ENCODE assay signal across 36 cellular contexts in genomic region chrX:84924624-84925023, GRCh38.
DNase-seq lines count a peak whose midpoint lies in the region; ATAC-seq, FAIRE-seq and TF ChIP-seq lines count a peak whose summit lies in the region.
"Had no signal": no experiment of that assay in that cellular context is flagged by ENCODE, and none has a peak within 500 bp of the region (broad histone marks: within the 10 kb centered on the region; RNA-seq: fewer than 3 reads in every experiment).

No MANE protein-coding gene starts in this region.

- H3K4me2 ChIP-seq in HepG2 (ENCODE audit: low read depth, low read length) (no peak overlapping the region), A549 (no peak overlapping the region), astrocyte (ENCODE audit: low read length) (no peak overlapping the region), H1 (ENCODE audit: insufficient read depth in 1 of 2, low read depth in 2 of 2, low read length in 2 of 2) (no peak overlapping the region)
- H3K4me2 ChIP-seq: BLaER1; BLaER1 treated with 17β-estradiol and CSF1 and Interleukin-3, amounts not matched to agents 10 nM and 100 nM had no signal

- no peak for DNase-seq in HepG2 (ENCODE audit: low spot score)
- no peak for DNase-seq in A549 (ENCODE audit: low read depth in 1 of 2, low spot score in 1 of 2)
- no peak for DNase-seq in astrocyte (ENCODE audit: low read depth)
- DNase-seq in H1 (ENCODE audit: low read depth in 1 of 2, low spot score in 2 of 2) = no peak
- no peak for DNase-seq in stimulated activated naive CD8-positive, alpha-beta T cell treated with anti-CD3 and anti-CD28 coated beads, Interleukin-15, amount 100 ng/mL, for 72 hours
- no peak for DNase-seq in SW 1271 (lab: John Stamatoyannopoulos, UW)
- no peak for DNase-seq in adrenal gland
- DNase-seq: 8988T; ACHN; AML-193; BE2C; C1 segment of cervical spinal cord; Caco-2; Calu3; CD4-positive, alpha-beta memory T cell; CD4-positive, alpha-beta T cell; CD4-positive, CD25-positive, alpha-beta regulatory T cell; CD8-positive, alpha-beta memory T cell; CD8-positive, alpha-beta T cell; COR-L47; DMS 273 treated with DMSO at 0.1 percent for 48 hours; DMS153; DMS53; DMS79; DMS79 treated with DMSO at 0.1 percent for 48 hours; DND-41; EL had no signal

- H3K9me3 ChIP-seq in liver (ENCODE audit: control insufficient read depth in 4 of 4, low read length in 3 of 4) = peaks cover 0 to 2% (median 0%) of the 10 kb centered on the region in 4 donors
- H3K9me3 ChIP-seq in HepG2 (ENCODE audit: low read length) = no peaks in the 10 kb centered on the region
- H3K9me3 ChIP-seq in A549 = no peaks in the 10 kb centered on the region
- H3K9me3 ChIP-seq in astrocyte (ENCODE audit: insufficient read depth, low read depth, low read length) = no peaks in the 10 kb centered on the region
- H3K9me3 ChIP-seq in H1 (ENCODE audit: insufficient read depth in 2 of 2, low read depth in 1 of 2, low read length in 1 of 2) = no peaks in the 10 kb centered on the region
- no peaks in the 10 kb centered on the region for H3K9me3 ChIP-seq in adrenal gland (replicated peaks in 1 of 3)
- H3K9me3 ChIP-seq: BE2C, Caco-2 had no signal

- POLR2A ChIA-PET in HepG2 (lab: Yijun Ruan, JAX) (no interaction called here), A549 (lab: Yijun Ruan, JAX) (no interaction called here), H1 (lab: Charles Lee; ENCODE audit: partially characterized antibody) (no interaction called here)

- H4K91ac ChIP-seq in H1 (replicated peaks; ENCODE audit: insufficient read length, low read length) = no peak overlapping the region

- H3K4me1 Mint-ChIP-seq in astrocyte (ENCODE audit: low read depth, unreplicated experiment) = no peaks in the 10 kb centered on the region
- no peaks in the 10 kb centered on the region for H3K4me1 Mint-ChIP-seq in stimulated activated naive CD8-positive, alpha-beta T cell treated with anti-CD3 and anti-CD28 coated beads, Interleukin-15, amount 100 ng/mL, for 72 hours
- H3K4me1 Mint-ChIP-seq: B cell; CD14-positive monocyte; CD4-positive, alpha-beta memory T cell; CD4-positive, CD25-positive, alpha-beta regulatory T cell; CD8-positive, alpha-beta memory T cell had no signal

- TF ChIP-seq RAD21 in liver (IDR thresholded peaks at IDR 0.05) = no peak
- no peak for TF ChIP-seq RAD21 in HepG2 (CRISPR knock-in tag; IDR thresholded peaks at IDR 0.05)
- TF ChIP-seq RAD21 in A549 (conservative IDR thresholded peaks at IDR 0.05 in 1 of 2, IDR thresholded peaks at IDR 0.05 in 1 of 2) = no peak
- no peak for TF ChIP-seq RAD21 in H1 (IDR thresholded peaks at IDR 0.05 in 1 of 2, conservative IDR thresholded peaks at IDR 0.05 in 1 of 2; ENCODE audit: low read depth in 2 of 2, low read length in 2 of 2)

- H3K4ac ChIP-seq in H1 (replicated peaks; ENCODE audit: insufficient read length, low read depth, low read length) = no peak overlapping the region

- no peak overlapping the region for H2AFZ ChIP-seq in HepG2 (ENCODE audit: low read length)
- H2AFZ ChIP-seq in astrocyte (ENCODE audit: low read depth, low read length) = no peak overlapping the region
- H2AFZ ChIP-seq in H1 (ENCODE audit: low read length) = no peak overlapping the region

- no peak for TF ChIP-seq CTCF in liver (IDR thresholded peaks at IDR 0.05; ENCODE audit: low read depth, low read length, missing input control)
- no peak for TF ChIP-seq CTCF in HepG2 (CRISPR knock-in tag; IDR thresholded peaks at IDR 0.05)
- no peak for TF ChIP-seq CTCF in A549 (IDR thresholded peaks at IDR 0.05)
- TF ChIP-seq CTCF in astrocyte (IDR thresholded peaks at IDR 0.05; ENCODE audit: insufficient read depth, low read depth, low read length) = no peak
- TF ChIP-seq CTCF in H1 (IDR thresholded peaks at IDR 0.05; ENCODE audit: control extremely low read depth in 1 of 3, insufficient read depth in 1 of 3, low read depth in 1 of 3, low read length in 3 of 3) = no peak
- no peak for TF ChIP-seq CTCF in adrenal gland (IDR thresholded peaks at IDR 0.05)

- H3K9me3 Mint-ChIP-seq in astrocyte (ENCODE audit: unreplicated experiment) = no peaks in the 10 kb centered on the region
- no peaks in the 10 kb centered on the region for H3K9me3 Mint-ChIP-seq in stimulated activated naive CD8-positive, alpha-beta T cell treated with anti-CD3 and anti-CD28 coated beads, Interleukin-15, amount 100 ng/mL, for 72 hours
- H3K9me3 Mint-ChIP-seq: CD4-positive, alpha-beta T cell had no signal

- no peak overlapping the region for H3K27ac ChIP-seq in liver (ENCODE audit: low read depth in 1 of 2, low read length in 2 of 2)
- H3K27ac ChIP-seq in HepG2 (ENCODE audit: extremely low read length, insufficient read depth, low read length) = no peak overlapping the region
- H3K27ac ChIP-seq in A549 = no peak overlapping the region
- H3K27ac ChIP-seq in astrocyte (ENCODE audit: low read depth, low read length) = no peak overlapping the region
- no peak overlapping the region for H3K27ac ChIP-seq in H1 (ENCODE audit: low read depth, low read length)
- no peak overlapping the region for H3K27ac ChIP-seq in adrenal gland
- H3K27ac ChIP-seq: 22Rv1; BLaER1; BLaER1 treated with 17β-estradiol and CSF1 and Interleukin-3, amounts not matched to agents 10 nM and 100 nM; C4-2B had no signal

- H3K79me1 ChIP-seq in H1 (ENCODE audit: low read depth, low read length) = no peaks in the 10 kb centered on the region

- H3K36me3 ChIP-seq in liver (ENCODE audit: control insufficient read depth in 4 of 4, insufficient read depth in 3 of 4, low read depth in 1 of 4, low read length in 3 of 4) (no peaks in the 10 kb centered on the region), HepG2 (replicated peaks in 1 of 2; ENCODE audit: control insufficient read depth in 1 of 2, insufficient read depth in 2 of 2, low read length in 2 of 2) (no peaks in the 10 kb centered on the region), astrocyte (ENCODE audit: insufficient read depth, low read length) (no peaks in the 10 kb centered on the region), H1 (ENCODE audit: control insufficient read depth in 2 of 4, insufficient read depth in 4 of 4, low read length in 3 of 4) (no peaks in the 10 kb centered on the region), adrenal gland (replicated peaks in 1 of 2) (no peaks in the 10 kb centered on the region)
- H3K36me3 ChIP-seq: BE2C; BLaER1; BLaER1 treated with 17β-estradiol and CSF1 and Interleukin-3, amounts not matched to agents 10 nM and 100 nM had no signal

- BruUV-seq in HepG2 (replicated peaks; lab: Mats Ljungman, UMichigan) = no TSS peak

- H2BK5ac ChIP-seq in H1 (ENCODE audit: low read depth, low read length) = no peak overlapping the region

- no peak overlapping the region for H3K4me3 Mint-ChIP-seq in astrocyte (ENCODE audit: unreplicated experiment)
- H3K4me3 Mint-ChIP-seq in stimulated activated naive CD8-positive, alpha-beta T cell treated with anti-CD3 and anti-CD28 coated beads, Interleukin-15, amount 100 ng/mL, for 72 hours = no peak overlapping the region
- H3K4me3 Mint-ChIP-seq: B cell; CD14-positive monocyte; CD4-positive, alpha-beta memory T cell; CD4-positive, alpha-beta T cell; CD4-positive, CD25-positive, alpha-beta regulatory T cell; CD8-positive, alpha-beta memory T cell; CD8-positive, alpha-beta T cell had no signal

- WGBS in liver = 79% methylated on average over 1 of the region's 1 CpG
- 0% methylated on average over 1 of the region's 1 CpG for WGBS in HepG2 (ENCODE audit: low lambda C conversion rate)
- 5% methylated on average over 1 of the region's 1 CpG for WGBS in A549 (ENCODE audit: missing lambda C conversion rate)
- 85% methylated on average over 1 of the region's 1 CpG; no CpG with 5 or more reads in 1 of the 2 experiments for WGBS in H1 (ENCODE audit: extremely low coverage in 1 of 2, insufficient coverage in 1 of 2, insufficient read length in 1 of 2, insufficient replicate concordance in 2 of 2, low coverage in 1 of 2, low lambda C conversion rate in 2 of 2, missing lambda C conversion rate in 1 of 2), 2 experiments
- 48 to 77% (median 54%) methylated on average over 1 of the region's 1 CpG for WGBS in adrenal gland, 4 donors

- no peak overlapping the region for H2AK5ac ChIP-seq in H1 (ENCODE audit: low read depth, low read length)

- no peak overlapping the region for H2BK20ac ChIP-seq in H1 (ENCODE audit: low read length)

- H3K9ac ChIP-seq in liver (ENCODE audit: low read depth in 1 of 2, low read length in 2 of 2) = no peak overlapping the region
- H3K9ac ChIP-seq in HepG2 (ENCODE audit: insufficient read depth, low read depth, low read length) = no peak overlapping the region
- no peak overlapping the region for H3K9ac ChIP-seq in astrocyte (ENCODE audit: low read length)
- H3K9ac ChIP-seq in H1 (replicated peaks in 1 of 4; ENCODE audit: extremely low read depth in 1 of 4, low read depth in 3 of 4, low read length in 3 of 4) = no peak overlapping the region
- H3K9ac ChIP-seq: BLaER1; BLaER1 treated with 17β-estradiol and CSF1 and Interleukin-3, amounts not matched to agents 10 nM and 100 nM had no signal

- H3K27me3 ChIP-seq in liver (ENCODE audit: control insufficient read depth in 4 of 4, insufficient read depth in 4 of 4, low read length in 3 of 4) = no peaks in the 10 kb centered on the region
- H3K27me3 ChIP-seq in HepG2 (ENCODE audit: control insufficient read depth in 1 of 2, insufficient read depth in 2 of 2, low read length in 2 of 2) = no peaks in the 10 kb centered on the region
- H3K27me3 ChIP-seq in astrocyte (ENCODE audit: insufficient read depth, low read length) = no peaks in the 10 kb centered on the region
- no peaks in the 10 kb centered on the region for H3K27me3 ChIP-seq in H1 (replicated peaks in 1 of 4; ENCODE audit: control insufficient read depth in 3 of 4, extremely low read depth in 1 of 4, insufficient read depth in 3 of 4, low read length in 3 of 4)
- peaks cover 14% of the 10 kb centered on the region for H3K27me3 ChIP-seq in adrenal gland
- H3K27me3 ChIP-seq: BE2C had no signal

- no peak overlapping the region for H4K8ac ChIP-seq in H1 (ENCODE audit: extremely low read depth, insufficient read depth, low read length)

- no peak for ATAC-seq in HepG2
- no peak for ATAC-seq in A549
- no peak for ATAC-seq in stimulated activated naive CD8-positive, alpha-beta T cell treated with anti-CD3 and anti-CD28 coated beads, Interleukin-15, amount 100 ng/mL, for 72 hours
- ATAC-seq: CD8-positive, alpha-beta T cell had no signal

- no peak overlapping the region for H3K18ac ChIP-seq in H1 (ENCODE audit: extremely low read depth, low read length)

- no peaks in the 10 kb centered on the region for H4K20me1 ChIP-seq in HepG2 (ENCODE audit: insufficient read depth, low read length)
- H4K20me1 ChIP-seq in astrocyte (ENCODE audit: insufficient read depth, low read length) = no peaks in the 10 kb centered on the region
- H4K20me1 ChIP-seq in H1 (replicated peaks in 1 of 2; ENCODE audit: control insufficient read depth in 1 of 2, insufficient read depth in 2 of 2, low read length in 2 of 2) = no peaks in the 10 kb centered on the region
- H4K20me1 ChIP-seq: BLaER1; BLaER1 treated with 17β-estradiol and CSF1 and Interleukin-3, amounts not matched to agents 10 nM and 100 nM had no signal

- no peak for TF ChIP-seq EP300 in HepG2 (IDR thresholded peaks at IDR 0.05; ENCODE audit: low read depth in 2 of 2, low read length in 2 of 2)
- TF ChIP-seq EP300 in HepG2 (CRISPR knock-in tag; IDR thresholded peaks at IDR 0.05; ENCODE audit: borderline replicate concordance) = no peak
- TF ChIP-seq EP300 in A549 (IDR thresholded peaks at IDR 0.05) = no peak
- TF ChIP-seq EP300 in H1 (IDR thresholded peaks at IDR 0.05; ENCODE audit: borderline replicate concordance in 1 of 2, low read depth in 2 of 2, low read length in 2 of 2) = no peak

- intact Hi-C loops in HepG2 (cut with micrococcal nuclease; ENCODE audit: unreplicated experiment) = no loop called here
- intact Hi-C loops in adrenal gland (cut with DNase I) = no loop called here

- H2BK12ac ChIP-seq in H1 (ENCODE audit: low read depth, low read length) = no peak overlapping the region

- H3K23me2 ChIP-seq in H1 (ENCODE audit: low read depth, low read length) = no peaks in the 10 kb centered on the region

- no peak overlapping the region for H3K23ac ChIP-seq in H1 (ENCODE audit: insufficient read length)

- H3K27me3 Mint-ChIP-seq in astrocyte (ENCODE audit: low read depth, unreplicated experiment) = no peaks in the 10 kb centered on the region
- no peaks in the 10 kb centered on the region for H3K27me3 Mint-ChIP-seq in stimulated activated naive CD8-positive, alpha-beta T cell treated with anti-CD3 and anti-CD28 coated beads, Interleukin-15, amount 100 ng/mL, for 72 hours
- H3K27me3 Mint-ChIP-seq: B cell; CD4-positive, alpha-beta memory T cell; CD4-positive, alpha-beta T cell had no signal

- H3K56ac ChIP-seq in H1 (replicated peaks; ENCODE audit: insufficient read length, low read depth, low read length) = no peak overlapping the region

- H2BK120ac ChIP-seq in H1 (replicated peaks; ENCODE audit: low read depth, low read length) = no peak overlapping the region

- H3K4me1 ChIP-seq in liver (ENCODE audit: control insufficient read depth in 4 of 4, insufficient read depth in 4 of 4, low read length in 3 of 4) (peaks cover 0 to 3% (median 0%) of the 10 kb centered on the region in 4 donors), HepG2 (ENCODE audit: insufficient read depth, low read length) (no peaks in the 10 kb centered on the region), A549 (no peaks in the 10 kb centered on the region), astrocyte (ENCODE audit: insufficient read depth, low read length) (no peaks in the 10 kb centered on the region), H1 (replicated peaks in 1 of 4; ENCODE audit: control insufficient read depth in 3 of 4, insufficient read depth in 4 of 4, low read length in 3 of 4) (no peaks in the 10 kb centered on the region), adrenal gland (replicated peaks in 1 of 2) (no peaks in the 10 kb centered on the region)
- H3K4me1 ChIP-seq: BE2C; BLaER1; BLaER1 treated with 17β-estradiol and CSF1 and Interleukin-3, amounts not matched to agents 10 nM and 100 nM; Caco-2 had no signal

- H3K79me2 ChIP-seq in HepG2 (ENCODE audit: insufficient read depth, low read length) (no peaks in the 10 kb centered on the region), astrocyte (ENCODE audit: insufficient read depth, low read length) (no peaks in the 10 kb centered on the region), H1 (ENCODE audit: control insufficient read depth in 1 of 2, insufficient read depth in 2 of 2, low read length in 2 of 2) (no peaks in the 10 kb centered on the region)

- H3K27ac Mint-ChIP-seq in astrocyte (ENCODE audit: unreplicated experiment) = no peak overlapping the region
- no peak overlapping the region for H3K27ac Mint-ChIP-seq in stimulated activated naive CD8-positive, alpha-beta T cell treated with anti-CD3 and anti-CD28 coated beads, Interleukin-15, amount 100 ng/mL, for 72 hours
- H3K27ac Mint-ChIP-seq: B cell; CD14-positive monocyte; CD4-positive, alpha-beta memory T cell; CD4-positive, alpha-beta T cell; CD4-positive, CD25-positive, alpha-beta regulatory T cell; CD8-positive, alpha-beta memory T cell; CD8-positive, alpha-beta T cell had no signal

- H2BK15ac ChIP-seq in H1 (ENCODE audit: low read length) = no peak overlapping the region

- in situ Hi-C loops in HepG2 (cut with HindIII; ENCODE audit: extremely low pct_ligation_motif_present, low pct_unique_long_range_greater_than_20kb) = loop anchor here (25.0 kb wide), 1 partner anchor 187 kb away; no protein-coding TSS in a partner anchor

- H4K5ac ChIP-seq in H1 (ENCODE audit: insufficient read length, low read depth, low read length) = no peak overlapping the region

- no peak overlapping the region for H3K14ac ChIP-seq in H1 (ENCODE audit: insufficient read length)

- H3K36me3 Mint-ChIP-seq in astrocyte (ENCODE audit: low read depth, unreplicated experiment) = no peaks in the 10 kb centered on the region
- H3K36me3 Mint-ChIP-seq: CD14-positive monocyte; CD4-positive, alpha-beta memory T cell; CD4-positive, CD25-positive, alpha-beta regulatory T cell; CD8-positive, alpha-beta memory T cell; CD8-positive, alpha-beta T cell had no signal

- CTCF ChIA-PET in HepG2 (lab: Yijun Ruan, JAX; ENCODE audit: low intra/inter-chr PET ratio, low total read pairs) = no interaction called here
- CTCF ChIA-PET in A549 (lab: Yijun Ruan, JAX) = no interaction called here
- CTCF ChIA-PET in H1 (lab: Charles Lee; ENCODE audit: partially characterized antibody) = no interaction called here

- TF ChIP-seq POLR2A in HepG2 (IDR thresholded peaks at IDR 0.05; ENCODE audit: insufficient read depth in 1 of 2, low read depth in 2 of 2, low read length in 2 of 2) (no peak), A549 (IDR thresholded peaks at IDR 0.05; ENCODE audit: low read length) (no peak), H1 (IDR thresholded peaks at IDR 0.05; ENCODE audit: control extremely low read depth in 1 of 2, low read depth in 2 of 2, low read length in 2 of 2) (no peak), adrenal gland (IDR thresholded peaks at IDR 0.05) (no peak)

- FAIRE-seq in HepG2 (lab: Jason Lieb, UNC) = no peak
- FAIRE-seq in A549 (lab: Jason Lieb, UNC) = peak; percentile 18
- peak; percentile 45 for FAIRE-seq in astrocyte (lab: Jason Lieb, UNC)
- peak; percentile 24 for FAIRE-seq in H1 (lab: Jason Lieb, UNC)
- FAIRE-seq: A204.1, D721Med had no signal

- no peak overlapping the region for H3K4me3 ChIP-seq in liver (ENCODE audit: low read depth in 1 of 3, low read length in 3 of 3)
- H3K4me3 ChIP-seq in HepG2 (replicated peaks in 1 of 3; ENCODE audit: insufficient read depth in 1 of 3, low read depth in 2 of 3, low read length in 3 of 3) = no peak overlapping the region
- no peak overlapping the region for H3K4me3 ChIP-seq in A549
- no peak overlapping the region for H3K4me3 ChIP-seq in astrocyte (ENCODE audit: insufficient read depth, low read depth, low read length)
- H3K4me3 ChIP-seq in H1 (ENCODE audit: extremely low read depth in 1 of 4, insufficient read depth in 2 of 4, low read depth in 3 of 4, low read length in 4 of 4) = no peak overlapping the region
- H3K4me3 ChIP-seq in adrenal gland = no peak overlapping the region
- H3K4me3 ChIP-seq: BLaER1; BLaER1 treated with 17β-estradiol and CSF1 and Interleukin-3, amounts not matched to agents 10 nM and 100 nM had no signal
